In genomic region chr5:171386006-171386671, GRCh38 we compare ENCODE assay signal across 11 cellular contexts. TPM values are rescaled to one million over a fixed set of nuclear protein-coding genes. Genes with fewer than 3 reads are reported as not detected.
A peak's percentile ranks its signal among the peaks of the same experiment; 100 is the strongest.
DNase-seq lines count a peak whose midpoint lies in the region; ATAC-seq and TF ChIP-seq lines count a peak whose summit lies in the region.
"Had no signal": no experiment of that assay in that cellular context is flagged by ENCODE, and none has a peak within 500 bp of the region (broad histone marks: within the 10 kb centered on the region; RNA-seq: fewer than 3 reads in every experiment).

No MANE protein-coding gene starts in this region.

- H3K9ac ChIP-seq in muscle layer of colon (ENCODE audit: low read length): peak overlapping the region; percentile 85

- POLR2A ChIA-PET in HEK293 (lab: Yijun Ruan, JAX): interaction anchor here (0.7 to 1.9 kb wide), 6 partner anchors 10 to 621 kb away, joined by 3 to 8 read pairs (median 5); partner anchors contain the start of genes FBXW11 and TLX3

- CTCF ChIA-PET in HEK293 (lab: Yijun Ruan, JAX): interaction anchor here (0.6 kb wide), 1 partner anchor 20 kb away, joined by 7 read pairs; no protein-coding TSS in a partner anchor

- H3K27ac ChIP-seq in C4-2B: peak overlapping the region; percentile 96; the same call in 1 of the 2 replicates
- H3K27ac ChIP-seq in HEK293 (ENCODE audit: extremely low read depth, low read depth, low read length): no peak overlapping the region
- no peak overlapping the region for H3K27ac ChIP-seq in muscle layer of colon (ENCODE audit: low read depth, low read length)

- H3K4me1 Mint-ChIP-seq in activated naive CD8-positive, alpha-beta T cell treated with anti-CD3 and anti-CD28 coated beads for 36 hours: peaks cover 52% of the 10 kb centered on the region

- in situ Hi-C loops in GM13976 (cut with MboI; ENCODE audit: low sequenced_read_pairs, unreplicated experiment): no loop called here

- peak overlapping the region; percentile 48 for H3K4me3 Mint-ChIP-seq in activated naive CD8-positive, alpha-beta T cell treated with anti-CD3 and anti-CD28 coated beads for 36 hours

- H3K27me3 ChIP-seq in muscle layer of colon (ENCODE audit: control insufficient read depth in 1 of 2, insufficient read depth in 2 of 2, low read length in 2 of 2): no peaks in the 10 kb centered on the region
- H3K27me3 ChIP-seq: pancreas had no signal

- no peaks in the 10 kb centered on the region for H3K4me1 ChIP-seq in HEK293 (ENCODE audit: control insufficient read depth, insufficient read depth, low read length)
- peaks cover 13% of the 10 kb centered on the region for H3K4me1 ChIP-seq in muscle layer of colon (ENCODE audit: insufficient read depth, low read length)

- peaks cover 40% of the 10 kb centered on the region for H3K36me3 Mint-ChIP-seq in activated naive CD8-positive, alpha-beta T cell treated with anti-CD3 and anti-CD28 coated beads for 36 hours

- no peaks in the 10 kb centered on the region for H3K9me3 ChIP-seq in HEK293 (ENCODE audit: control insufficient read depth, insufficient read depth, low read depth, low read length)
- no peaks in the 10 kb centered on the region for H3K9me3 ChIP-seq in muscle layer of colon (ENCODE audit: low read length)
- H3K9me3 ChIP-seq: pancreas had no signal

- H3K36me3 ChIP-seq in HEK293 (ENCODE audit: control insufficient read depth in 2 of 2, insufficient read depth in 1 of 2, low read length in 2 of 2) (peaks cover 5 to 27% of the 10 kb centered on the region in 2 experiments; a peak in 2 of 3 replicates), muscle layer of colon (ENCODE audit: insufficient read depth, low read length) (no peaks in the 10 kb centered on the region)
- H3K36me3 ChIP-seq: pancreas had no signal

- no peak overlapping the region for H3K4me3 ChIP-seq in HEK293 (ENCODE audit: low read depth, low read length)
- H3K4me3 ChIP-seq in muscle layer of colon (ENCODE audit: low read depth in 1 of 2, low read length in 2 of 2): peak overlapping the region in 1 of 2 donors; percentile 94

- peaks cover 22% of the 10 kb centered on the region for H3K27me3 Mint-ChIP-seq in activated naive CD8-positive, alpha-beta T cell treated with anti-CD3 and anti-CD28 coated beads for 36 hours

- TF ChIP-seq CTCF in C4-2B (conservative IDR thresholded peaks at IDR 0.05) (no peak), HEK293 (tag by site-specific recombination; IDR thresholded peaks at IDR 0.05) (no peak), GM13976 (IDR thresholded peaks at IDR 0.05; ENCODE audit: borderline replicate concordance, control extremely low read depth, extremely low read depth, insufficient read depth, missing control alignments) (no peak)

- no peak for ATAC-seq in GM19035 (IDR thresholded peaks at IDR 0.05; ENCODE audit: unreplicated experiment)

- H3K9me3 Mint-ChIP-seq in activated naive CD8-positive, alpha-beta T cell treated with anti-CD3 and anti-CD28 coated beads for 36 hours: peaks cover 7% of the 10 kb centered on the region

- DNase-seq in activated naive CD8-positive, alpha-beta T cell treated with anti-CD3 and anti-CD28 coated beads for 36 hours: no peak
- no peak for DNase-seq in NCI-H510A (lab: John Stamatoyannopoulos, UW)
- no peak for DNase-seq in NAMALWA (ENCODE audit: low spot score)
- DNase-seq in GM13976 (ENCODE audit: low spot score): no peak
- DNase-seq: NCI-H1092 treated with DMSO at 0.1 percent for 48 hours; NK-92 treated with Interleukin-12 subunit alpha and Interleukin-12 subunit beta, amount 100 ng/mL, for 24 hours had no signal

- peak overlapping the region; percentile 60 for H3K27ac Mint-ChIP-seq in activated naive CD8-positive, alpha-beta T cell treated with anti-CD3 and anti-CD28 coated beads for 36 hours

TF ChIP-seq in HEK293, 187 proteins besides CTCF, POLR2A, EP300 and RAD21:
- no peak for TF ChIP-seq ZNF302 (tag by site-specific recombination; IDR thresholded peaks at IDR 0.05; ENCODE audit: low read depth)
- peak; percentile 78 for TF ChIP-seq ZNF121 (tag by site-specific recombination; IDR thresholded peaks at IDR 0.05)
TF ChIP-seq in HEK293: peak in this region for 1.

RNA-seq across cellular contexts. Expression of gene NPM1, which starts 1.5 kb away (rescaled TPM):
- total RNA-seq in activated naive CD8-positive, alpha-beta T cell treated with anti-CD3 and anti-CD28 coated beads for 36 hours: 1,000 to 10,000 TPM; 4,728 to 4,890 TPM

RNA-seq across cellular contexts. Expression of gene FGF18, which starts 33.3 kb away (rescaled TPM):
- total RNA-seq in activated naive CD8-positive, alpha-beta T cell treated with anti-CD3 and anti-CD28 coated beads for 36 hours: under 1 TPM; 0.21 to 0.28 TPM
